In genomic region chr16:27208809-27209208, GRCh38 we compare ENCODE assay signal across 16 cellular contexts. TPM values are rescaled to one million over a fixed set of nuclear protein-coding genes. Genes with fewer than 3 reads are reported as not detected.
DNase-seq lines count a peak whose midpoint lies in the region; ATAC-seq and TF ChIP-seq lines count a peak whose summit lies in the region.
"Had no signal": no experiment of that assay in that cellular context is flagged by ENCODE, and none has a peak within 500 bp of the region (broad histone marks: within the 10 kb centered on the region; RNA-seq: fewer than 3 reads in every experiment).

No MANE protein-coding gene starts in this region.

- peaks cover 7 to 30% (median 9%) of the 10 kb centered on the region in 4 donors for H3K4me1 ChIP-seq in Peyer's patch
- peaks cover 6 to 36% (median 20%) of the 10 kb centered on the region in 4 donors for H3K4me1 ChIP-seq in transverse colon
- H3K4me1 ChIP-seq in tibial nerve = peaks cover 0 to 9% (median 6%) of the 10 kb centered on the region in 4 donors
- H3K4me1 ChIP-seq in left lung = peaks cover 6 to 11% of the 10 kb centered on the region in 2 donors

- H3K4me3 ChIP-seq in Peyer's patch (no peak overlapping the region), transverse colon (no peak overlapping the region), tibial nerve (no peak overlapping the region), left lung (no peak overlapping the region)
- H3K4me3 ChIP-seq: PC-9, SJSA1 had no signal

- TF ChIP-seq EP300 in transverse colon (IDR thresholded peaks at IDR 0.05; ENCODE audit: low read depth) = no peak
- no peak for TF ChIP-seq EP300 in tibial nerve (IDR thresholded peaks at IDR 0.05)

- no peak for ATAC-seq in GM18873 (IDR thresholded peaks at IDR 0.05; ENCODE audit: low FRiP score, unreplicated experiment)
- ATAC-seq in left lung = no peak

- H3K36me3 ChIP-seq in Peyer's patch (peaks cover 0 to 23% (median 0%) of the 10 kb centered on the region in 3 donors), transverse colon (no peaks in the 10 kb centered on the region), tibial nerve (peaks cover 0 to 39% (median 0%) of the 10 kb centered on the region in 3 donors), left lung (peaks cover 0 to 35% of the 10 kb centered on the region in 2 donors)
- H3K36me3 ChIP-seq: SJSA1 had no signal

- intact Hi-C loops in transverse colon (cut with DNase I; ENCODE audit: low total_unique reads) = no loop called here
- intact Hi-C loops in left lung (cut with DNase I) = no loop called here

- peak overlapping the region in 3 of 4 donors; percentile 54 to 86 (median 75) for H3K27ac ChIP-seq in Peyer's patch
- peak overlapping the region; percentile 61 to 71 (median 67) for H3K27ac ChIP-seq in transverse colon
- no peak overlapping the region for H3K27ac ChIP-seq in tibial nerve
- H3K27ac ChIP-seq in left lung = no peak overlapping the region
- H3K27ac ChIP-seq: KMS-11, PC-9, SJSA1 had no signal

- WGBS in transverse colon (ENCODE audit: low coverage in 1 of 2), 2 donors = 54% methylated on average over 4 of the region's 4 CpGs; no CpG with 5 or more reads in 1 of the 2 donors
- WGBS in tibial nerve, 2 donors = 74 to 83% methylated on average over 4 of the region's 4 CpGs

- in situ Hi-C loops in transverse colon (cut with MboI; ENCODE audit: low pct_ligation_motif_present in 1 of 4, low pct_unique_long_range_greater_than_20kb in 1 of 4, low sequenced_read_pairs in 3 of 4) = no loop called here

- DNase-seq in Peyer's patch = no peak
- DNase-seq in glomerular visceral epithelial cell (ENCODE audit: extremely low spot score) = peak; percentile 31
- peak; percentile 51 for DNase-seq in mucosa of gallbladder (ENCODE audit: low spot score)
- DNase-seq in transverse colon = no peak
- DNase-seq in tibial nerve (ENCODE audit: low spot score in 2 of 2) = no peak
- no peak for DNase-seq in left lung
- DNase-seq: CD4-positive, alpha-beta memory T cell; HCEC 1CT; NCI-H1092 treated with DMSO at 0.1 percent for 48 hours; NCI-H1694; NCI-H510A treated with DMSO at 0.1 percent for 48 hours; NCI-H82; PC-9 had no signal

- peak in 1 of 6 experiments; percentile 26 for TF ChIP-seq CTCF in Peyer's patch (IDR thresholded peaks at IDR 0.05)
- no peak for TF ChIP-seq CTCF in transverse colon (IDR thresholded peaks at IDR 0.05)
- TF ChIP-seq CTCF in tibial nerve (IDR thresholded peaks at IDR 0.05) = no peak
- TF ChIP-seq CTCF in left lung (IDR thresholded peaks at IDR 0.05) = no peak

- no peaks in the 10 kb centered on the region for H3K9me3 ChIP-seq in Peyer's patch
- no peaks in the 10 kb centered on the region for H3K9me3 ChIP-seq in transverse colon
- H3K9me3 ChIP-seq in tibial nerve = no peaks in the 10 kb centered on the region
- H3K9me3 ChIP-seq in left lung = no peaks in the 10 kb centered on the region
- H3K9me3 ChIP-seq: SJSA1 had no signal

- H3K27me3 ChIP-seq in Peyer's patch (no peaks in the 10 kb centered on the region), transverse colon (no peaks in the 10 kb centered on the region), tibial nerve (no peaks in the 10 kb centered on the region), left lung (no peaks in the 10 kb centered on the region)
- H3K27me3 ChIP-seq: SJSA1 had no signal

- peak in 1 of 2 donors; percentile 44 for TF ChIP-seq POLR2A in Peyer's patch (IDR thresholded peaks at IDR 0.05)
- TF ChIP-seq POLR2A in transverse colon (IDR thresholded peaks at IDR 0.05) = no peak
- no peak for TF ChIP-seq POLR2A in tibial nerve (IDR thresholded peaks at IDR 0.05)

RNA-seq across cellular contexts. Expression of gene KDM8, which starts 5.5 kb away (rescaled TPM):
- total RNA-seq in Peyer's patch (100 to 1,000 TPM in 1 of 4 donors, 10 to 100 TPM in 3; 22.3 to 130 (median 40.9) TPM), mucosa of gallbladder (14.8 TPM), transverse colon (10 to 100 TPM in 2 of 4 donors, 1 to 10 TPM in 2; 4.4 to 14.2 (median 9.2) TPM), tibial nerve (1 to 10 TPM; 2.3 to 7.6 (median 4.8) TPM), left lung (1 to 10 TPM; 5.2 to 7.6 TPM)

RNA-seq across cellular contexts. Expression of gene NSMCE1, which starts 59.8 kb away (rescaled TPM):
- total RNA-seq in Peyer's patch (10 to 100 TPM; 20.9 to 41.3 (median 30.6) TPM), mucosa of gallbladder (72.0 TPM), transverse colon (10 to 100 TPM in 3 of 4 donors, 1 to 10 TPM in 1; 6.2 to 90.8 (median 27.2) TPM), tibial nerve (10 to 100 TPM; 27.7 to 41.4 (median 31.5) TPM), left lung (10 to 100 TPM; 48.6 to 52.7 TPM)

Comparison
In these comparisons a context has a peak if more than half of its experiments do, and no peak if none do; other contexts are left out.
1. DNase-seq: peak in glomerular visceral epithelial cell (single experiment) and mucosa of gallbladder (single experiment); none in Peyer's patch (0 of 3), transverse colon (single experiment), tibial nerve (0 of 2) and left lung (0 of 2).
2. H3K27ac ChIP-seq: peak in Peyer's patch (3 of 4) and transverse colon (4 of 4); none in tibial nerve (0 of 4) and left lung (0 of 2).